In genomic region chr11:47239889-47240288, GRCh38 we compare ENCODE assay signal across 3 cellular contexts.
A peak's percentile ranks its signal among the peaks of the same experiment; 100 is the strongest.
TF ChIP-seq lines count a peak whose summit lies in the region.

No MANE protein-coding gene starts in this region.

TF ChIP-seq in SK-N-SH, 30 proteins besides CTCF, POLR2A, EP300 and RAD21:
- TF ChIP-seq MXI1 (IDR thresholded peaks at IDR 0.05; ENCODE audit: low read depth, low read length) (no peak), RXRA (IDR thresholded peaks at IDR 0.05; ENCODE audit: borderline replicate concordance, low read depth) (no peak), REST (IDR thresholded peaks at IDR 0.05; ENCODE audit: low read depth, low read length) (no peak), FOXM1 (IDR thresholded peaks at IDR 0.05; ENCODE audit: low read depth) (no peak), SMC3 (IDR thresholded peaks at IDR 0.05; ENCODE audit: low read depth, low read length) (no peak), RCOR1 (IDR thresholded peaks at IDR 0.05; ENCODE audit: low read length) (no peak), CHD2 (IDR thresholded peaks at IDR 0.05; ENCODE audit: low read length, partially characterized antibody) (no peak), TAF1 (IDR thresholded peaks at IDR 0.05; ENCODE audit: borderline replicate concordance, low read depth, low read length) (no peak), GATA2 (CRISPR knock-in tag; IDR thresholded peaks at IDR 0.05) (no peak), SIN3A (IDR thresholded peaks at IDR 0.05; ENCODE audit: borderline replicate concordance, low read depth, low read length) (no peak), NRF1 (IDR thresholded peaks at IDR 0.05; ENCODE audit: low read depth, low read length) (no peak), MAX (IDR thresholded peaks at IDR 0.05; ENCODE audit: low read depth) (no peak)
TF ChIP-seq in SK-N-SH: peak in this region for 0.

TF ChIP-seq in SK-N-SH treated with all-trans-retinoic acid at 6 μM for 48 hours, 23 proteins besides CTCF, POLR2A, EP300 and RAD21:
- no peak for TF ChIP-seq CSRNP3 (CRISPR knock-in tag; IDR thresholded peaks at IDR 0.05)
- TF ChIP-seq OSR1 (CRISPR knock-in tag; IDR thresholded peaks at IDR 0.05), result no peak
TF ChIP-seq in SK-N-SH treated with all-trans-retinoic acid at 6 μM for 48 hours: peak in this region for 0.

TF ChIP-seq in A549, 52 proteins besides CTCF, POLR2A, EP300 and RAD21:
- no peak for TF ChIP-seq HDAC2 (IDR thresholded peaks at IDR 0.05)
- TF ChIP-seq KDM5A (IDR thresholded peaks at IDR 0.05), result no peak
- 0 out of 2 replicates have a peak, but pooled peaks have one; percentile 27 for TF ChIP-seq PBX3 (IDR thresholded peaks at IDR 0.05)
- no peak for TF ChIP-seq TFCP2L1 (CRISPR knock-in tag; IDR thresholded peaks at IDR 0.05)
- TF ChIP-seq BCL3 (IDR thresholded peaks at IDR 0.05), result no peak
- no peak for TF ChIP-seq NR3C1 (IDR thresholded peaks at IDR 0.05)
TF ChIP-seq in A549: peak in this region for 1.
